8 cellular contexts compared by ENCODE assay signal in the genomic region with DNA sequence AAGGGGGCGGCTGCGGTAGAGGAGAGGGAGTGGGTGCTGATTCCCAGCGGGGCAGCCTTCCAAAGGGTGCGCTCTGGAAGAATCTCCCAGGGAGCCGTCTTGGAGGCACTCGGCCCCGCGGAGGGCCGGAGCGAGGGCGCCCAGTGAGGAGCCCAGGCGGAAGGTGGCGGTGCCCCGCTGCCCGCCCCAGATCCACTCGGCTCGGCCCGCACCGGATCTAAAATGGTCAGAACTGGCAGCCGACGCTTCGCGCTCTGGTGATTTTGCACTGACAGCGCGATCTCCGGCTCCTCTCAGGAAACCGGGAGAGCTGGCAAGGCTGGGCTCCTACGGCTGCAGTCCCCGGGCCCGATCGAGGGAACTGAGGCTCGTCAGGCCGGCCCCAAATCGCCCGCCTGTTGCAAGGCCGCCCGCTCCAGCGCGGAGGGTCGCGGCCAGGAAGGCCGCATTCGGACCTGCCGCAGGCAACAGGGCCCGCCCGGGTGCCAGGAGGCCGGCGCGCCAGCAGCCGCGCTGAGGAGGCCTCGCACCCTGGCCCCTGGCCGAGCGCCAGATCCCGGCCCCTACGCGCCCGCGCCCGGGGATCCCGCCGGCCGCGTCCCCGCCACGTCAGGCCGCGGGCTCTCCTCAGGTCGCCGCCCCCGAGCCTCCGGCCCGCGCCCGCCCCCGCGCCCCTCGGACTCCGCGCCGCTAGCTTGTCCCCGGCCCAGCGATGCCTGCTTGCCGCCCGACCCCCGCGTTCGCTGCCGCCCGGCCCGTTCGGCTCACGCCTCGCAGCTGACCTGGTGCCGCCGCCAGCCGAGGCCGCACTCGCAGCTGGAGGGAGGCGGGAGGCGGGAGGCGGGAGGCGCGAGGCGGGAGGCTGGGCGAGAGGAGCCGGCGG. TPM values are rescaled to one million over a fixed set of nuclear protein-coding genes. Genes with fewer than 3 reads are reported as not detected.
DNase-seq lines count a peak whose midpoint lies in the region; ATAC-seq and TF ChIP-seq lines count a peak whose summit lies in the region.

A gene with protein sequence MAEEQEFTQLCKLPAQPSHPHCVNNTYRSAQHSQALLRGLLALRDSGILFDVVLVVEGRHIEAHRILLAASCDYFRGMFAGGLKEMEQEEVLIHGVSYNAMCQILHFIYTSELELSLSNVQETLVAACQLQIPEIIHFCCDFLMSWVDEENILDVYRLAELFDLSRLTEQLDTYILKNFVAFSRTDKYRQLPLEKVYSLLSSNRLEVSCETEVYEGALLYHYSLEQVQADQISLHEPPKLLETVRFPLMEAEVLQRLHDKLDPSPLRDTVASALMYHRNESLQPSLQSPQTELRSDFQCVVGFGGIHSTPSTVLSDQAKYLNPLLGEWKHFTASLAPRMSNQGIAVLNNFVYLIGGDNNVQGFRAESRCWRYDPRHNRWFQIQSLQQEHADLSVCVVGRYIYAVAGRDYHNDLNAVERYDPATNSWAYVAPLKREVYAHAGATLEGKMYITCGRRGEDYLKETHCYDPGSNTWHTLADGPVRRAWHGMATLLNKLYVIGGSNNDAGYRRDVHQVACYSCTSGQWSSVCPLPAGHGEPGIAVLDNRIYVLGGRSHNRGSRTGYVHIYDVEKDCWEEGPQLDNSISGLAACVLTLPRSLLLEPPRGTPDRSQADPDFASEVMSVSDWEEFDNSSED (minus strand): TSS at position 818 of the 883 bp plus-strand sequence. CDS start 6,584 bp downstream, outside the sequence.

- TF ChIP-seq CTCF in colonic mucosa (IDR thresholded peaks at IDR 0.05): no peak

- no peaks in the 10 kb centered on the region for H3K36me3 ChIP-seq in colonic mucosa

- peak within 1 kb of the TSS; percentile 96 for H3K27ac ChIP-seq in colonic mucosa

- peak within 1 kb of the TSS; percentile 89 to 97 for H3K9ac ChIP-seq in colonic mucosa (ENCODE audit: low read depth in 2 of 2, low read length in 2 of 2)

- no peaks in the 10 kb centered on the region for H3K9me3 ChIP-seq in colonic mucosa

- DNase-seq in Caki2 (ENCODE audit: low read depth) (peak; percentile 56), colonic mucosa (peak; percentile 43), left kidney (ENCODE audit: low read depth, low spot score) (peak; percentile 62), epidermal melanocyte (ENCODE audit: insufficient read length, low spot score) (no peak)
- DNase-seq in stimulated activated CD4-positive, alpha-beta T cell treated with anti-CD3 and anti-CD28 coated beads, Interleukin-4, amount 100 ng/mL, for 1 hour: peak; percentile 26

- ATAC-seq in GM19324 (IDR thresholded peaks at IDR 0.05; ENCODE audit: low FRiP score, unreplicated experiment): peak; percentile 33
- peak; percentile 36 for ATAC-seq in HG03354 (IDR thresholded peaks at IDR 0.05; ENCODE audit: poor library complexity, severe bottlenecking, unreplicated experiment)
- peak; percentile 13 for ATAC-seq in SK-N-SH treated with all-trans-retinoic acid at 6 μM for 48 hours

- in situ Hi-C loops in Caki2 (cut with HindIII; ENCODE audit: low pct_unique_long_range_greater_than_20kb, low sequenced_read_pairs): no loop called here

- peak within 1 kb of the TSS; percentile 60 for H3K4me3 ChIP-seq in colonic mucosa

- no peaks in the 10 kb centered on the region for H3K4me1 ChIP-seq in colonic mucosa

- intact Hi-C loops in colonic mucosa (cut with DNase I): loop anchor here (5.0 to 10.0 kb wide), 2 partner anchors 60 to 67 kb away; a partner anchor contains a TSS

- H3K27me3 ChIP-seq in colonic mucosa: no peaks in the 10 kb centered on the region

TF ChIP-seq in SK-N-SH treated with all-trans-retinoic acid at 6 μM for 48 hours, 23 proteins besides CTCF, POLR2A, EP300 and RAD21:
- TF ChIP-seq ZFP3 (CRISPR knock-in tag; IDR thresholded peaks at IDR 0.05) (no peak), SNAI2 (CRISPR knock-in tag; IDR thresholded peaks at IDR 0.05) (no peak), ZNF70 (CRISPR knock-in tag; IDR thresholded peaks at IDR 0.05) (no peak)
- TF ChIP-seq, protein P1, sequence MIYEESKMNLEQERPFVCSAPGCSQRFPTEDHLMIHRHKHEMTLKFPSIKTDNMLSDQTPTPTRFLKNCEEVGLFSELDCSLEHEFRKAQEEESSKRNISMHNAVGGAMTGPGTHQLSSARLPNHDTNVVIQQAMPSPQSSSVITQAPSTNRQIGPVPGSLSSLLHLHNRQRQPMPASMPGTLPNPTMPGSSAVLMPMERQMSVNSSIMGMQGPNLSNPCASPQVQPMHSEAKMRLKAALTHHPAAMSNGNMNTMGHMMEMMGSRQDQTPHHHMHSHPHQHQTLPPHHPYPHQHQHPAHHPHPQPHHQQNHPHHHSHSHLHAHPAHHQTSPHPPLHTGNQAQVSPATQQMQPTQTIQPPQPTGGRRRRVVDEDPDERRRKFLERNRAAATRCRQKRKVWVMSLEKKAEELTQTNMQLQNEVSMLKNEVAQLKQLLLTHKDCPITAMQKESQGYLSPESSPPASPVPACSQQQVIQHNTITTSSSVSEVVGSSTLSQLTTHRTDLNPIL (CRISPR knock-in tag; IDR thresholded peaks at IDR 0.05; ENCODE audit: low read depth): no peak
- TF ChIP-seq, protein P2, sequence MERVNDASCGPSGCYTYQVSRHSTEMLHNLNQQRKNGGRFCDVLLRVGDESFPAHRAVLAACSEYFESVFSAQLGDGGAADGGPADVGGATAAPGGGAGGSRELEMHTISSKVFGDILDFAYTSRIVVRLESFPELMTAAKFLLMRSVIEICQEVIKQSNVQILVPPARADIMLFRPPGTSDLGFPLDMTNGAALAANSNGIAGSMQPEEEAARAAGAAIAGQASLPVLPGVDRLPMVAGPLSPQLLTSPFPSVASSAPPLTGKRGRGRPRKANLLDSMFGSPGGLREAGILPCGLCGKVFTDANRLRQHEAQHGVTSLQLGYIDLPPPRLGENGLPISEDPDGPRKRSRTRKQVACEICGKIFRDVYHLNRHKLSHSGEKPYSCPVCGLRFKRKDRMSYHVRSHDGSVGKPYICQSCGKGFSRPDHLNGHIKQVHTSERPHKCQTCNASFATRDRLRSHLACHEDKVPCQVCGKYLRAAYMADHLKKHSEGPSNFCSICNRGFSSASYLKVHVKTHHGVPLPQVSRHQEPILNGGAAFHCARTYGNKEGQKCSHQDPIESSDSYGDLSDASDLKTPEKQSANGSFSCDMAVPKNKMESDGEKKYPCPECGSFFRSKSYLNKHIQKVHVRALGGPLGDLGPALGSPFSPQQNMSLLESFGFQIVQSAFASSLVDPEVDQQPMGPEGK (CRISPR knock-in tag; IDR thresholded peaks at IDR 0.05; ENCODE audit: borderline replicate concordance): no peak

RNA-seq across cellular contexts. Expression of the gene that starts here (rescaled TPM):
- 11.8 and 23.6 TPM in 2 replicates for total RNA-seq in Caki2 (2014; rRNA removed; shearing (Covaris generic); ENCODE audit: low replicate concordance)
- total RNA-seq in colonic mucosa: 10 to 100 TPM; 10.4 to 13.2 TPM
